In the genomic region with DNA sequence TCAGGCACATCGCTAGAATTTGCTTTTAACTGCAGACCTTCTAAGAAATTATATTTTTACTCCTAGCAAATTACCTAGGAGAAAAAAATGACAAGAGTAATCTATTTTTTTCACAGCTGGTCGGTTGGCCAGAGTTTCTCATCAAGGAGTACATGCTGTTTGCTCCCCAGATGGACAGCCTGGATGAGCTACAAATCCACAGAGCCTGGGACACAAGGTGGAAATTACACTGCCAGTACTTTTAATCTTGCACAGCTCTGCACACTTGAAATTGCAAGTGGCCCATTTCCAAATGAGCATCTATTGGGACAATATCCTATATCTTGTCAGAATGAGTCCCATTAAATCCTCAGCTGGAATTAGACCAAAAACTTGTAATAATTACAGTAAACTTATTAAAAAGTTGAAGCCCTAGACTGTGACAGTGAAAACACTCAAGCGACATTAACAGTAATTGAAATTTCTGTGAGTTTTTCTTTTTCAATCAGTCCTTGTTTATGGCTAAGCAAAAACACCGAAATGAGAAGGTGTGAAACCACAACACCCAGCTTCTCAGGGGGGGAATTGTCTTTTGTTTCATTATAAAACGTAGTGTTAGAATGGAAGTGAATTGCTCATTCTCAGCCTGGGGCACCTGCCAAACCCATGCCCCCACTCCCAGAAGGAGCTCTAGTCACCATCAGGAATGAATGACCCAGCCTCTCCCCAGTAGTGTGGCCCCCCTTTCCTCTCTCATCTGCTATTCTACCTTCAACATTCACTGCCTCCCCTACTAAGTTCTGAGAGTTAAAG, we compare ENCODE assay signal across 12 cellular contexts.
A peak's percentile ranks its signal among the peaks of the same experiment; 100 is the strongest.
DNase-seq lines count a peak whose midpoint lies in the region; ATAC-seq, FAIRE-seq and TF ChIP-seq lines count a peak whose summit lies in the region.
"Had no signal": no experiment of that assay in that cellular context is flagged by ENCODE, and none has a peak within 500 bp of the region (broad histone marks: within the 10 kb centered on the region; RNA-seq: fewer than 3 reads in every experiment).

No MANE protein-coding gene starts in this region.

- no peaks in the 10 kb centered on the region for H3K9me3 ChIP-seq in colonic mucosa
- H3K9me3 ChIP-seq: thyroid gland had no signal

- H3K9ac ChIP-seq in colonic mucosa (ENCODE audit: low read depth in 2 of 2, low read length in 2 of 2), result no peak overlapping the region

- no peak for TF ChIP-seq CTCF in colonic mucosa (IDR thresholded peaks at IDR 0.05)

- no peak for FAIRE-seq in RCC 7860 (lab: Jason Lieb, UNC)

- peak; percentile 95 for ATAC-seq in GM18498 (IDR thresholded peaks at IDR 0.05; ENCODE audit: unreplicated experiment)
- ATAC-seq in GM19395 (IDR thresholded peaks at IDR 0.05; ENCODE audit: unreplicated experiment), result peak; percentile 49
- peak; percentile 72 for ATAC-seq in HG03196 (IDR thresholded peaks at IDR 0.05; ENCODE audit: unreplicated experiment)

- no peaks in the 10 kb centered on the region for H3K36me3 ChIP-seq in colonic mucosa
- H3K36me3 ChIP-seq: SJSA1, thyroid gland had no signal

- intact Hi-C loops in colonic mucosa (cut with DNase I), result no loop called here

- DNase-seq in cerebellum (ENCODE audit: low spot score) (peak; percentile 54), SW480 (ENCODE audit: low spot score) (no peak), colonic mucosa (no peak), RKO (ENCODE audit: low spot score) (no peak), RCC 7860 (ENCODE audit: low spot score) (no peak)
- DNase-seq: DMS79; effector CD4-positive, alpha-beta T cell; thyroid gland had no signal

- H3K27me3 ChIP-seq in colonic mucosa, result no peaks in the 10 kb centered on the region
- H3K27me3 ChIP-seq: SJSA1, thyroid gland had no signal

- no peak overlapping the region for H3K27ac ChIP-seq in colonic mucosa
- H3K27ac ChIP-seq: SJSA1, thyroid gland had no signal

- no peak overlapping the region for H3K4me3 ChIP-seq in colonic mucosa
- H3K4me3 ChIP-seq: SJSA1, thyroid gland had no signal

- H3K4me1 ChIP-seq in colonic mucosa, result no peaks in the 10 kb centered on the region
- H3K4me1 ChIP-seq: thyroid gland had no signal
